Comparison of ENCODE assay signal across 1 cellular context in the genomic region with DNA sequence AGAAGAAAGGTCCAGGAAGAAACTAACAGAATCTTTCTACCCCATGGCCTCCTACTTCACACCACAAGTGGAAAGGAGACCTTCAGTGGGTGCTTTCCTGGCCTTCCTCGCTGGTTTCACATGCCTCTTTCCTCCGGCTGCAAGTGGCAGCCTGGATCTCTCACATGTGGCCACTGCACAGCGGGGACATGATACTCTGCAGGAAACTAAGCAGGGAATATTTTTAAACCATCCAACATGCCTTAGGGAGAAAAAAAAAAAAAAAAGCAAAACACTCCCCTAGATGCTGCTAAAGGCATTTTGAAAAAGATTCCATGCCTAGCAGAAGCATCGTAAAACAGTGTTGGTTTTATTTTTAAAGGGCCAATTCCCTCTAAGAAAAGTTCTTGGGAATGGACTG.
TF ChIP-seq lines count a peak whose summit lies in the region.

No MANE protein-coding gene starts in this region.

TF ChIP-seq in WTC11, 78 proteins besides CTCF, POLR2A, EP300 and RAD21 (continued from another document):
- TF ChIP-seq ZNF138 (CRISPR knock-in tag; conservative IDR thresholded peaks at IDR 0.05) (no peak), MYBL2 (CRISPR knock-in tag; IDR thresholded peaks at IDR 0.05) (no peak), NFE2L1 (CRISPR knock-in tag; IDR thresholded peaks at IDR 0.05) (no peak), IRF2 (CRISPR knock-in tag; IDR thresholded peaks at IDR 0.05; ENCODE audit: borderline replicate concordance, low read depth) (no peak)
- TF ChIP-seq, protein P1, sequence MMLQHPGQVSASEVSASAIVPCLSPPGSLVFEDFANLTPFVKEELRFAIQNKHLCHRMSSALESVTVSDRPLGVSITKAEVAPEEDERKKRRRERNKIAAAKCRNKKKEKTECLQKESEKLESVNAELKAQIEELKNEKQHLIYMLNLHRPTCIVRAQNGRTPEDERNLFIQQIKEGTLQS (CRISPR knock-in tag; conservative IDR thresholded peaks at IDR 0.05), result no peak
- TF ChIP-seq, protein P2, sequence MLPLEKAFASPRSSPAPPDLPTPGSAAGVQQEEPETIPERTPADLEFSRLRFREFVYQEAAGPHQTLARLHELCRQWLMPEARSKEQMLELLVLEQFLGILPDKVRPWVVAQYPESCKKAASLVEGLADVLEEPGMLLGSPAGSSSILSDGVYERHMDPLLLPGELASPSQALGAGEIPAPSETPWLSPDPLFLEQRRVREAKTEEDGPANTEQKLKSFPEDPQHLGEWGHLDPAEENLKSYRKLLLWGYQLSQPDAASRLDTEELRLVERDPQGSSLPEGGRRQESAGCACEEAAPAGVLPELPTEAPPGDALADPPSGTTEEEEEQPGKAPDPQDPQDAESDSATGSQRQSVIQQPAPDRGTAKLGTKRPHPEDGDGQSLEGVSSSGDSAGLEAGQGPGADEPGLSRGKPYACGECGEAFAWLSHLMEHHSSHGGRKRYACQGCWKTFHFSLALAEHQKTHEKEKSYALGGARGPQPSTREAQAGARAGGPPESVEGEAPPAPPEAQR (CRISPR knock-in tag; IDR thresholded peaks at IDR 0.05), result no peak
